In the genomic region with DNA sequence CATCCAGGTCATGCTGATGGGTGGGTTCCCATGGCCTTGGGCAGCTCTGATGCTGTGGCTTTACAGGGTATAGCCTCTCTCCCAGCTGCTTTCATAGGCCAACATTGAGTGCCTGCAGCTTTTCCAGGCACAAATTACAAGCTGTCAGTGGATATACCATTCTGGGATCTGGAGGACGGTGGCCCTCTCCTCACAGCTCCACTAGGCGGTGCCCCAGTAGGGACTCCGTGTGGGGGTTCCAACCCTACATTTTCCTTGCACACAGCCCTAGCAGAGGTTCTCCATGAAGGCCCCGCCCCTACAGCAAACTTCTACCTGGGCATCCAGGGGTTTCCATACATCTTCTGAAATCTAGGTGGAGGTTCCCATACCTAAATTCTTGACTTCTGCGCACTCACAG, we compare ENCODE assay signal across 24 cellular contexts.
"Had no signal": no experiment of that assay in that cellular context is flagged by ENCODE, and none has a peak within 500 bp of the region (broad histone marks: within the 10 kb centered on the region; RNA-seq: fewer than 3 reads in every experiment).

No MANE protein-coding gene starts in this region.

- DNase-seq: colonic mucosa; cortex of kidney; dermis blood vessel endothelial cell; dorsolateral prefrontal cortex; effector CD4-positive, alpha-beta T cell; effector CD8-positive, alpha-beta T cell; effector memory CD4-positive, alpha-beta T cell; effector memory CD8-positive, alpha-beta T cell; endodermal cell; erythroblast; esophagus squamous epithelium; foreskin fibroblast; foreskin keratinocyte; foreskin melanocyte; gastrocnemius medialis; glutamatergic neuron; head of caudate nucleus; heart right ventricle had no signal

- H3K4me3 ChIP-seq: colonic mucosa, coronary artery, dorsolateral prefrontal cortex, esophagus muscularis mucosa, esophagus squamous epithelium, gastrocnemius medialis, gastroesophageal sphincter, heart left ventricle, heart right ventricle had no signal

- H3K36me3 ChIP-seq: colonic mucosa, esophagus muscularis mucosa, esophagus squamous epithelium, gastrocnemius medialis, gastroesophageal sphincter, heart left ventricle, heart right ventricle had no signal

- H3K4me3 Mint-ChIP-seq: dendritic cell treated with granulocyte-macrophage colony-stimulating factor and Interleukin-4, amounts not matched to agents 40 ng/mL and 50 ng/mL, for 4 days; effector memory CD8-positive, alpha-beta T cell; endodermal cell had no signal

- H3K4me1 ChIP-seq: colonic mucosa, esophagus muscularis mucosa, esophagus squamous epithelium, foreskin keratinocyte, gastrocnemius medialis, gastroesophageal sphincter, heart left ventricle, heart right ventricle had no signal

- H3K27ac ChIP-seq: colonic mucosa, coronary artery, dorsolateral prefrontal cortex, epithelial cell of prostate, esophagus muscularis mucosa, esophagus squamous epithelium, foreskin keratinocyte, gastrocnemius medialis, gastroesophageal sphincter, heart left ventricle, heart right ventricle had no signal

- H3K9me3 ChIP-seq: colonic mucosa, esophagus muscularis mucosa, esophagus squamous epithelium, gastrocnemius medialis had no signal

- H3K27me3 ChIP-seq: colonic mucosa, dorsolateral prefrontal cortex, esophagus muscularis mucosa, esophagus squamous epithelium, foreskin keratinocyte, gastrocnemius medialis, gastroesophageal sphincter, heart left ventricle, heart right ventricle had no signal

- H3K27ac Mint-ChIP-seq: dendritic cell treated with granulocyte-macrophage colony-stimulating factor and Interleukin-4, amounts not matched to agents 40 ng/mL and 50 ng/mL, for 4 days; effector memory CD8-positive, alpha-beta T cell; endodermal cell had no signal

- H3K27me3 Mint-ChIP-seq: dendritic cell treated with granulocyte-macrophage colony-stimulating factor and Interleukin-4, amounts not matched to agents 40 ng/mL and 50 ng/mL, for 4 days; effector memory CD8-positive, alpha-beta T cell had no signal
